ENCODE assay signal across 17 cellular contexts in the genomic region with DNA sequence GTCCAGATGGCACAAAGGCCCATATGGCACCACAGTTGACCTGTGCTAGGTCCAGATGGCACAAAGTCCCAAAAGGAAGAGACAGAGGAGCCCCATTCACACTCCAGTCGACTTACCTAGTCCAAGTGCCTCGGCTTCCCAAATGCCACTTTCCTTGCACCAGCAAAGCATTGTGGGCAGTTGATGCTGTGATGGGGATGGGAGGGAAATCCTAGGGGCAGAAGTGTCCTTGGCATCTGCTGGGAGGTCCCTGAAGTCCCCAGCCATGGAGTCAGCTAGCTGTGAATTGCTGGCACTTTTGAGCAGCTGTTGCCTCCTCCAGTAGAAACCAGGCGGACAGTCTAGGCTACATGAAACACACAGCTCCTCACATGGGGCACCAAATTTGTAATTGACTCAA.
A peak's percentile ranks its signal among the peaks of the same experiment; 100 is the strongest.
DNase-seq lines count a peak whose midpoint lies in the region; ATAC-seq and TF ChIP-seq lines count a peak whose summit lies in the region.
"Had no signal": no experiment of that assay in that cellular context is flagged by ENCODE, and none has a peak within 500 bp of the region (broad histone marks: within the 10 kb centered on the region; RNA-seq: fewer than 3 reads in every experiment).

No MANE protein-coding gene starts in this region.

- TF ChIP-seq CTCF in esophagus muscularis mucosa (IDR thresholded peaks at IDR 0.05) (no peak), prostate gland (IDR thresholded peaks at IDR 0.05) (no peak)

- TF ChIP-seq POLR2A in esophagus muscularis mucosa (IDR thresholded peaks at IDR 0.05; ENCODE audit: low read depth) (no peak), prostate gland (IDR thresholded peaks at IDR 0.05) (no peak)

- H3K4me3 ChIP-seq in esophagus muscularis mucosa (no peak overlapping the region), aorta (ENCODE audit: low read length in 2 of 2) (no peak overlapping the region), prostate gland (no peak overlapping the region)
- H3K4me3 ChIP-seq: A549, BLaER1, GM23248 had no signal

- H3K9me3 ChIP-seq in esophagus muscularis mucosa (no peaks in the 10 kb centered on the region), aorta (ENCODE audit: control insufficient read depth, low read length) (no peaks in the 10 kb centered on the region), prostate gland (no peaks in the 10 kb centered on the region)
- H3K9me3 ChIP-seq: A549, BLaER1 had no signal

- intact Hi-C loops in activated CD4-positive, alpha-beta T cell treated with anti-CD3 and anti-CD28 coated beads, Interleukin-2, amount 10 ng/mL, durations not matched to agents 24 days and 14 days (cut with micrococcal nuclease) = no loop called here
- intact Hi-C loops in esophagus muscularis mucosa (cut with DNase I) = no loop called here
- intact Hi-C loops in aorta (cut with DNase I) = no loop called here
- intact Hi-C loops in prostate gland (cut with DNase I) = no loop called here

- no peaks in the 10 kb centered on the region for H3K4me1 ChIP-seq in esophagus muscularis mucosa
- H3K4me1 ChIP-seq in aorta (ENCODE audit: control insufficient read depth in 1 of 2, insufficient read depth in 2 of 2, low read length in 2 of 2) = no peaks in the 10 kb centered on the region
- H3K4me1 ChIP-seq in prostate gland (replicated peaks) = no peaks in the 10 kb centered on the region
- H3K4me1 ChIP-seq: A549, BLaER1 had no signal

- peak; percentile 46 for DNase-seq in activated CD4-positive, alpha-beta T cell treated with anti-CD3 and anti-CD28 coated beads, Interleukin-2, amount 10 ng/mL, durations not matched to agents 24 days and 14 days
- DNase-seq in activated CD4-positive, alpha-beta T cell treated with anti-CD3 and anti-CD28 coated beads for 1 hour = no peak
- DNase-seq in NCI-H524 treated with DMSO at 0.1 percent for 48 hours (lab: John Stamatoyannopoulos, UW) (peak; percentile 99), esophagus muscularis mucosa (ENCODE audit: extremely low spot score) (peak; percentile 89), aorta (no peak), AML-193 (lab: John Stamatoyannopoulos, UW) (no peak), prostate gland (ENCODE audit: low spot score) (no peak)
- DNase-seq: CD4-positive, alpha-beta memory T cell; DMS53; DND-41; EL; GM23248; HCEC 1CT had no signal

- 86% methylated on average over 3 of the region's 3 CpGs for WGBS in esophagus muscularis mucosa
- WGBS in aorta, 2 donors = 86 to 92% methylated on average over 3 of the region's 3 CpGs
- 89% methylated on average over 3 of the region's 3 CpGs for WGBS in prostate gland

- H3K4me1 Mint-ChIP-seq in activated CD4-positive, alpha-beta T cell treated with anti-CD3 and anti-CD28 coated beads, Interleukin-2, amount 10 ng/mL, durations not matched to agents 24 days and 14 days = no peaks in the 10 kb centered on the region
- H3K4me1 Mint-ChIP-seq: CD4-positive, alpha-beta memory T cell had no signal

- H3K27me3 ChIP-seq in esophagus muscularis mucosa (no peaks in the 10 kb centered on the region), aorta (ENCODE audit: control insufficient read depth in 1 of 2, insufficient read depth in 2 of 2, low read length in 1 of 2) (no peaks in the 10 kb centered on the region), prostate gland (replicated peaks; ENCODE audit: insufficient read depth) (no peaks in the 10 kb centered on the region)
- H3K27me3 ChIP-seq: BLaER1 had no signal

- H3K27ac ChIP-seq in esophagus muscularis mucosa (replicated peaks in 1 of 4) = no peak overlapping the region
- no peak overlapping the region for H3K27ac ChIP-seq in aorta (ENCODE audit: low read depth in 1 of 2, low read length in 2 of 2)
- no peak overlapping the region for H3K27ac ChIP-seq in prostate gland
- H3K27ac ChIP-seq: 22Rv1, A549, BLaER1, GM23248 had no signal

- no peak overlapping the region for H3K27ac Mint-ChIP-seq in activated CD4-positive, alpha-beta T cell treated with anti-CD3 and anti-CD28 coated beads, Interleukin-2, amount 10 ng/mL, durations not matched to agents 24 days and 14 days
- H3K27ac Mint-ChIP-seq: CD14-positive monocyte had no signal

- no peaks in the 10 kb centered on the region for H3K9me3 Mint-ChIP-seq in activated CD4-positive, alpha-beta T cell treated with anti-CD3 and anti-CD28 coated beads, Interleukin-2, amount 10 ng/mL, durations not matched to agents 24 days and 14 days
- H3K9me3 Mint-ChIP-seq: CD4-positive, alpha-beta memory T cell had no signal

- no peak for TF ChIP-seq EP300 in esophagus muscularis mucosa (IDR thresholded peaks at IDR 0.05)

- H3K27me3 Mint-ChIP-seq in activated CD4-positive, alpha-beta T cell treated with anti-CD3 and anti-CD28 coated beads, Interleukin-2, amount 10 ng/mL, durations not matched to agents 24 days and 14 days = peaks cover 6% of the 10 kb centered on the region

- no peak overlapping the region for H3K4me3 Mint-ChIP-seq in activated CD4-positive, alpha-beta T cell treated with anti-CD3 and anti-CD28 coated beads, Interleukin-2, amount 10 ng/mL, durations not matched to agents 24 days and 14 days
- H3K4me3 Mint-ChIP-seq: CD14-positive monocyte; CD4-positive, alpha-beta memory T cell had no signal

- ATAC-seq in aorta (ENCODE audit: low FRiP score) = no peak

- H3K36me3 ChIP-seq in esophagus muscularis mucosa = no peaks in the 10 kb centered on the region
- no peaks in the 10 kb centered on the region for H3K36me3 ChIP-seq in aorta (ENCODE audit: control insufficient read depth in 1 of 2, insufficient read depth in 2 of 2, low read length in 1 of 2)
- H3K36me3 ChIP-seq in prostate gland = no peaks in the 10 kb centered on the region
- H3K36me3 ChIP-seq: BLaER1 had no signal

- no peaks in the 10 kb centered on the region for H3K36me3 Mint-ChIP-seq in activated CD4-positive, alpha-beta T cell treated with anti-CD3 and anti-CD28 coated beads, Interleukin-2, amount 10 ng/mL, durations not matched to agents 24 days and 14 days (ENCODE audit: low read depth)
- H3K36me3 Mint-ChIP-seq: CD14-positive monocyte; CD4-positive, alpha-beta memory T cell had no signal

Comparison
In these comparisons a context has a peak if more than half of its experiments do, and no peak if none do; other contexts are left out.
1. DNase-seq: peak in activated CD4-positive, alpha-beta T cell treated with anti-CD3 and anti-CD28 coated beads, Interleukin-2, amount 10 ng/mL, durations not matched to agents 24 days and 14 days (single experiment), NCI-H524 treated with DMSO at 0.1 percent for 48 hours (single experiment) and esophagus muscularis mucosa (single experiment); none in activated CD4-positive, alpha-beta T cell treated with anti-CD3 and anti-CD28 coated beads for 1 hour (single experiment), aorta (0 of 2), AML-193 (0 of 2) and prostate gland (single experiment).